17 cellular contexts compared by ENCODE assay signal in the genomic region with DNA sequence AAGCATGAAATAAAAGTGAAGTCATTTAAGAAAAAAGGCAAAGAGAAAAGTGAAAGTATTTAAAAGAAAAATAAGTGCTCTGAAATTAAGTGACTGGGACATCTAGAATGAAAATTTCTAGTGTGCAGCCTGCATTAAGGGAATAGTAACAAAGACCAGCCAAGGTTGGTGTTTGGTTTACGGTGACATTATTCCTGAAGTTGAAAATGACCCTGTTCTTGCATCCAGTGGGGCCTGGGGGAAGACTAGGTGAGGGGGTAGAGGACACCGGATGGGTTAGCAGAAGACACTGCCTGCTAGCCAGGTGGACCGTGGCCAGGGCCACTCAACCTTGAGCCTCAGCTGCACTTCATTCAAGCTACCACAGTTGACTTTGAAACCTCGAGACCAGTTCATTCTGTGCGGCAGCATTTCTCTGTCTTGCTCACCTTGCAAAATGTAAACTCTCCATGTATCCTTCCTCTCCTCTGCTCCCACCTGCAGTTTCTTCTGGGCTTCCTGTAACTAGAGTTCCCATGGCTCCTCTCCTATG. TPM values are rescaled to one million over a fixed set of nuclear protein-coding genes. Genes with fewer than 3 reads are reported as not detected.
DNase-seq lines count a peak whose midpoint lies in the region; ATAC-seq, FAIRE-seq and TF ChIP-seq lines count a peak whose summit lies in the region.
"Had no signal": no experiment of that assay in that cellular context is flagged by ENCODE, and none has a peak within 500 bp of the region (broad histone marks: within the 10 kb centered on the region; RNA-seq: fewer than 3 reads in every experiment).

No MANE protein-coding gene starts in this region.

- WGBS in GM12878 (ENCODE audit: insufficient coverage, insufficient replicate concordance, low lambda C conversion rate, missing lambda C conversion rate) = 1% methylated on average over 5 of the region's 5 CpGs

- peak overlapping the region; percentile 6 for H3K4me3 Mint-ChIP-seq in activated CD4-positive, alpha-beta T cell treated with anti-CD3 and anti-CD28 coated beads, Interleukin-2, amount 10 ng/mL, durations not matched to agents 24 days and 14 days
- H3K4me3 Mint-ChIP-seq in activated CD4-positive, alpha-beta T cell treated with anti-CD3 and anti-CD28 coated beads for 36 hours = no peak overlapping the region
- no peak overlapping the region for H3K4me3 Mint-ChIP-seq in activated naive CD4-positive, alpha-beta T cell treated with anti-CD3 and anti-CD28 coated beads for 36 hours
- H3K4me3 Mint-ChIP-seq: activated T-cell treated with anti-CD3 and anti-CD28 coated beads, Interleukin-2, amount 50 U/mL, for 4 hours; endodermal cell had no signal

- RAD21 ChIA-PET in GM12878 (lab: Charles Lee; ENCODE audit: unreplicated experiment) = interaction anchor here (0.7 to 6.0 kb wide), 18 partner anchors 9 to 159 kb away, joined by 3 to 69 read pairs (median 4); a partner anchor contains a TSS

- peak; percentile 31 for DNase-seq in activated CD4-positive, alpha-beta T cell treated with anti-CD3 and anti-CD28 coated beads, Interleukin-2, amount 10 ng/mL, durations not matched to agents 24 days and 14 days
- DNase-seq in activated CD4-positive, alpha-beta T cell treated with anti-CD3 and anti-CD28 coated beads for 36 hours = no peak
- DNase-seq in GM12878 (ENCODE audit: low read depth, low spot score) = no peak
- DNase-seq in RPMI8226 = no peak
- no peak for DNase-seq in activated naive CD4-positive, alpha-beta T cell treated with anti-CD3 and anti-CD28 coated beads for 36 hours
- DNase-seq: 8988T; activated T-cell treated with anti-CD3 and anti-CD28 coated beads, Interleukin-2, amount 50 U/mL, for 4 hours; body of pancreas; endodermal cell; heart left ventricle; lower lobe of right lung; MM.1S; nucleus accumbens had no signal

- no peak for ATAC-seq in activated CD4-positive, alpha-beta T cell treated with anti-CD3 and anti-CD28 coated beads for 36 hours
- peak; percentile 48 for ATAC-seq in GM21526 (IDR thresholded peaks at IDR 0.05; ENCODE audit: low FRiP score, unreplicated experiment)
- ATAC-seq in HG03135 (IDR thresholded peaks at IDR 0.05; ENCODE audit: unreplicated experiment) = peak; percentile 33
- ATAC-seq in GM12878 = peak; percentile 84
- no peak for ATAC-seq in GM21381 (IDR thresholded peaks at IDR 0.05; ENCODE audit: unreplicated experiment)
- ATAC-seq: body of pancreas, heart left ventricle, lower lobe of right lung had no signal

- SMC1A ChIA-PET in GM12878 (lab: Charles Lee; ENCODE audit: uncharacterized antibody, unreplicated experiment) = interaction anchor here (1.0 to 7.1 kb wide), 18 partner anchors 8 to 159 kb away, joined by 3 to 39 read pairs (median 7); a partner anchor contains a TSS

- H3K4me1 Mint-ChIP-seq in activated CD4-positive, alpha-beta T cell treated with anti-CD3 and anti-CD28 coated beads, Interleukin-2, amount 10 ng/mL, durations not matched to agents 24 days and 14 days = peaks cover 14% of the 10 kb centered on the region
- H3K4me1 Mint-ChIP-seq in activated CD4-positive, alpha-beta T cell treated with anti-CD3 and anti-CD28 coated beads for 36 hours = peaks cover 31% of the 10 kb centered on the region
- peaks cover 24% of the 10 kb centered on the region for H3K4me1 Mint-ChIP-seq in activated naive CD4-positive, alpha-beta T cell treated with anti-CD3 and anti-CD28 coated beads for 36 hours (ENCODE audit: low read depth)

- no peak for FAIRE-seq in GM12878 (lab: Jason Lieb, UNC)
- FAIRE-seq: D721Med had no signal

- no peaks in the 10 kb centered on the region for H3K36me3 ChIP-seq in GM12878 (ENCODE audit: control insufficient read depth in 2 of 2, insufficient read depth in 2 of 2, low read length in 1 of 2)
- H3K36me3 ChIP-seq: heart left ventricle, lower lobe of right lung had no signal

- TF ChIP-seq EP300 in GM12878 (IDR thresholded peaks at IDR 0.05; ENCODE audit: borderline replicate concordance in 1 of 2, control insufficient read depth in 1 of 2, low read depth in 2 of 2, low read length in 2 of 2) = no peak

- CTCF ChIA-PET in activated CD4-positive, alpha-beta T cell treated with anti-CD3 and anti-CD28 coated beads for 36 hours (lab: Charles Lee) = interaction anchor here (0.6 kb wide), 1 partner anchor 711 kb away, joined by 3 read pairs; no protein-coding TSS in a partner anchor
- CTCF ChIA-PET in GM12878 (lab: Yijun Ruan, JAX) = interaction anchor here (0.9 to 5.6 kb wide), 5 partner anchors 16 to 159 kb away, joined by 3 to 24 read pairs (median 5); no protein-coding TSS in a partner anchor
- CTCF ChIA-PET in activated naive CD4-positive, alpha-beta T cell treated with anti-CD3 and anti-CD28 coated beads for 36 hours (lab: Charles Lee) = no interaction called here

- TSS peak; percentile 88 for BruUV-seq in GM12878 (replicated peaks; lab: Mats Ljungman, UMichigan)

- no peaks in the 10 kb centered on the region for H3K79me2 ChIP-seq in GM12878 (ENCODE audit: control insufficient read depth, insufficient read depth, low read length)

- POLR2A ChIA-PET in activated CD4-positive, alpha-beta T cell treated with anti-CD3 and anti-CD28 coated beads for 36 hours (lab: Charles Lee) = no interaction called here
- POLR2A ChIA-PET in GM12878 (lab: Charles Lee) = interaction anchor here (0.5 to 5.3 kb wide), 10 partner anchors 11 to 950 kb away, joined by 3 to 27 read pairs (median 4); a partner anchor contains a TSS

- H2AFZ ChIP-seq in GM12878 (ENCODE audit: control insufficient read depth, low read depth, low read length) = peak overlapping the region; percentile 45

- peak overlapping the region; percentile 42 for H3K27ac Mint-ChIP-seq in activated CD4-positive, alpha-beta T cell treated with anti-CD3 and anti-CD28 coated beads, Interleukin-2, amount 10 ng/mL, durations not matched to agents 24 days and 14 days
- no peak overlapping the region for H3K27ac Mint-ChIP-seq in activated CD4-positive, alpha-beta T cell treated with anti-CD3 and anti-CD28 coated beads for 36 hours
- no peak overlapping the region for H3K27ac Mint-ChIP-seq in activated naive CD4-positive, alpha-beta T cell treated with anti-CD3 and anti-CD28 coated beads for 36 hours
- H3K27ac Mint-ChIP-seq: endodermal cell had no signal

- peak overlapping the region; percentile 67 for H3K9ac ChIP-seq in GM12878 (ENCODE audit: control insufficient read depth, insufficient read depth, low read length)

- peaks cover 30% of the 10 kb centered on the region for H3K4me1 ChIP-seq in GM12878 (ENCODE audit: control insufficient read depth, insufficient read depth, low read length)
- H3K4me1 ChIP-seq: body of pancreas, heart left ventricle, lower lobe of right lung had no signal

- peaks cover 3% of the 10 kb centered on the region for H3K27me3 Mint-ChIP-seq in activated CD4-positive, alpha-beta T cell treated with anti-CD3 and anti-CD28 coated beads, Interleukin-2, amount 10 ng/mL, durations not matched to agents 24 days and 14 days
- H3K27me3 Mint-ChIP-seq in activated CD4-positive, alpha-beta T cell treated with anti-CD3 and anti-CD28 coated beads for 36 hours = peaks cover 15% of the 10 kb centered on the region
- H3K27me3 Mint-ChIP-seq in activated naive CD4-positive, alpha-beta T cell treated with anti-CD3 and anti-CD28 coated beads for 36 hours (ENCODE audit: low read depth) = peaks cover 19% of the 10 kb centered on the region

- H3K27ac ChIP-seq in GM12878 (ENCODE audit: control insufficient read depth, insufficient read depth) = peak overlapping the region; percentile 96
- H3K27ac ChIP-seq: body of pancreas, heart left ventricle, lower lobe of right lung had no signal

- no peaks in the 10 kb centered on the region for H4K20me1 ChIP-seq in GM12878 (ENCODE audit: control insufficient read depth, insufficient read depth)

- in situ Hi-C loops in GM12878 (cut with MboI) = no loop called here

- peak overlapping the region; percentile 96 for H3K4me2 ChIP-seq in GM12878 (ENCODE audit: control insufficient read depth, insufficient read depth)

- no peaks in the 10 kb centered on the region for H3K36me3 Mint-ChIP-seq in activated CD4-positive, alpha-beta T cell treated with anti-CD3 and anti-CD28 coated beads, Interleukin-2, amount 10 ng/mL, durations not matched to agents 24 days and 14 days (ENCODE audit: low read depth)
- H3K36me3 Mint-ChIP-seq in activated CD4-positive, alpha-beta T cell treated with anti-CD3 and anti-CD28 coated beads for 36 hours (ENCODE audit: low read depth) = no peaks in the 10 kb centered on the region
- H3K36me3 Mint-ChIP-seq in activated naive CD4-positive, alpha-beta T cell treated with anti-CD3 and anti-CD28 coated beads for 36 hours (ENCODE audit: low read depth) = no peaks in the 10 kb centered on the region

- no peak; the same call in 1 of the 2 replicates for TF ChIP-seq RAD21 in GM12878 (IDR thresholded peaks at IDR 0.05; ENCODE audit: insufficient read depth, low read depth, low read length)

- TF ChIP-seq CTCF in GM12878 (IDR thresholded peaks at IDR 0.05 in 2 of 3, conservative IDR thresholded peaks at IDR 0.05 in 1 of 3; ENCODE audit: control insufficient read depth in 2 of 3, extremely low read depth in 1 of 3, insufficient read depth in 1 of 3, low read depth in 3 of 3, low read length in 3 of 3) = no peak

- H3K27me3 ChIP-seq in GM12878 (replicated peaks in 1 of 2; ENCODE audit: control insufficient read depth in 2 of 2, insufficient read depth in 2 of 2, low read length in 1 of 2) = no peaks in the 10 kb centered on the region
- H3K27me3 ChIP-seq: heart left ventricle had no signal

- peak; percentile 34; the same call in 1 of the 2 replicates for TF ChIP-seq POLR2A in GM12878 (IDR thresholded peaks at IDR 0.05; ENCODE audit: low read depth, low read length)

- H3K4me3 ChIP-seq in GM12878 = peak overlapping the region; percentile 33; the same call in 1 of the 2 replicates
- H3K4me3 ChIP-seq: body of pancreas, heart left ventricle, lower lobe of right lung had no signal

- no peaks in the 10 kb centered on the region; the same call in 2 of the 3 replicates for H3K9me3 ChIP-seq in GM12878 (replicated peaks; ENCODE audit: control insufficient read depth, insufficient read depth, low read length)
- H3K9me3 ChIP-seq: body of pancreas, lower lobe of right lung had no signal

- intact Hi-C loops in activated CD4-positive, alpha-beta T cell treated with anti-CD3 and anti-CD28 coated beads, Interleukin-2, amount 10 ng/mL, durations not matched to agents 24 days and 14 days (cut with micrococcal nuclease) = loop anchor here (1.0 to 2.0 kb wide), 3 partner anchors 13 to 193 kb away; no protein-coding TSS in a partner anchor
- intact Hi-C loops in activated CD4-positive, alpha-beta T cell treated with anti-CD3 and anti-CD28 coated beads for 36 hours (cut with DNase I, micrococcal nuclease) = loop anchor here (2.0 kb wide), 4 partner anchors 13 to 671 kb away; no protein-coding TSS in a partner anchor
- intact Hi-C loops in GM12878 (cut with micrococcal nuclease; ENCODE audit: unreplicated experiment) = loop anchor here (1.0 to 2.0 kb wide), 5 partner anchors 15 to 191 kb away; a partner anchor contains a TSS
- intact Hi-C loops in activated naive CD4-positive, alpha-beta T cell treated with anti-CD3 and anti-CD28 coated beads for 36 hours (cut with micrococcal nuclease) = no loop called here

- H3K9me3 Mint-ChIP-seq in activated CD4-positive, alpha-beta T cell treated with anti-CD3 and anti-CD28 coated beads, Interleukin-2, amount 10 ng/mL, durations not matched to agents 24 days and 14 days = peaks cover 3% of the 10 kb centered on the region
- no peaks in the 10 kb centered on the region for H3K9me3 Mint-ChIP-seq in activated CD4-positive, alpha-beta T cell treated with anti-CD3 and anti-CD28 coated beads for 36 hours (ENCODE audit: low read depth)
- H3K9me3 Mint-ChIP-seq in activated naive CD4-positive, alpha-beta T cell treated with anti-CD3 and anti-CD28 coated beads for 36 hours = peaks cover under 1% of the 10 kb centered on the region
- H3K9me3 Mint-ChIP-seq: endodermal cell had no signal

RNA-seq across cellular contexts. Expression of a gene that starts 14.3 kb away (rescaled TPM):
- 1.9 and 2.3 TPM in 2 replicates for total RNA-seq in activated CD4-positive, alpha-beta T cell treated with anti-CD3 and anti-CD28 coated beads, Interleukin-2, amount 10 ng/mL, durations not matched to agents 24 days and 14 days
- 1 to 10 TPM in 1 of 2 experiments, under 1 TPM in 1; 0.91 to 1.1 TPM for total RNA-seq in activated CD4-positive, alpha-beta T cell treated with anti-CD3 and anti-CD28 coated beads for 36 hours
- total RNA-seq in GM12878 (2013; cell fraction: nucleolus; rRNA removed) = 81.2 and 85.6 TPM in 2 replicates
- total RNA-seq in GM12878 (2014; rRNA removed) (14.2 and 15.0 TPM in 2 replicates), GM12878 (2014; rRNA removed; fragmentation: Illumina TruSeq; extraction: Trizol) (12.4 and 13.0 TPM in 2 replicates), GM12878 (2021) (17.0 and 18.6 TPM in 2 replicates)
- 4.1 TPM for polyA plus RNA-seq in GM12878 (2011; ENCODE audit: low read depth)
- polyA plus RNA-seq in GM12878 (2011; rRNA removed) (27.6 and 28.4 TPM in 2 replicates), GM12878 (2014; fragmentation: Illumina TruSeq; extraction: Trizol) (10.6 and 12.3 TPM in 2 replicates), GM12878 (2014; fragmentation: Nextera tagmentation; extraction: Ambion mirVana) (10 to 100 TPM in 1 of 2 experiments, 1 to 10 TPM in 1; 9.4 to 14.6 TPM), GM12878 (2014; rRNA removed) (14.3 and 16.0 TPM in 2 replicates), GM12878 (2016; fragmentation: Nextera tagmentation; extraction: Ambion mirVana) (10 to 100 TPM; 15.6 to 18.6 TPM)
- 26.5 and 28.7 TPM in 2 replicates for polyA plus RNA-seq in GM12878 (2011; cell fraction: cytosol; rRNA removed)
- 20.3 and 25.4 TPM in 2 replicates for polyA plus RNA-seq in GM12878 (2011; cell fraction: nucleus; rRNA removed)
- polyA plus RNA-seq in GM12878 (2012) = 6.8 and 10.7 TPM in 2 replicates
- 36.1 and 43.6 TPM in 2 replicates for polyA minus RNA-seq in GM12878 (2011; rRNA and poly(A)+ RNA removed)
- 18.0 and 18.2 TPM in 2 replicates for polyA minus RNA-seq in GM12878 (2011; cell fraction: cytosol; rRNA and poly(A)+ RNA removed)
- 15.6 and 29.0 TPM in 2 replicates for polyA minus RNA-seq in GM12878 (2011; cell fraction: nucleus; rRNA and poly(A)+ RNA removed)
- total RNA-seq in activated naive CD4-positive, alpha-beta T cell treated with anti-CD3 and anti-CD28 coated beads for 36 hours = under 1 TPM; 0.21 to 0.44 TPM

Comparison
In these comparisons a context has a peak if more than half of its experiments do, and no peak if none do; other contexts are left out.
1. ATAC-seq: peak in GM21526 (single experiment), HG03135 (single experiment) and GM12878 (single experiment); none in activated CD4-positive, alpha-beta T cell treated with anti-CD3 and anti-CD28 coated beads for 36 hours (single experiment) and GM21381 (single experiment).